In the genomic region with DNA sequence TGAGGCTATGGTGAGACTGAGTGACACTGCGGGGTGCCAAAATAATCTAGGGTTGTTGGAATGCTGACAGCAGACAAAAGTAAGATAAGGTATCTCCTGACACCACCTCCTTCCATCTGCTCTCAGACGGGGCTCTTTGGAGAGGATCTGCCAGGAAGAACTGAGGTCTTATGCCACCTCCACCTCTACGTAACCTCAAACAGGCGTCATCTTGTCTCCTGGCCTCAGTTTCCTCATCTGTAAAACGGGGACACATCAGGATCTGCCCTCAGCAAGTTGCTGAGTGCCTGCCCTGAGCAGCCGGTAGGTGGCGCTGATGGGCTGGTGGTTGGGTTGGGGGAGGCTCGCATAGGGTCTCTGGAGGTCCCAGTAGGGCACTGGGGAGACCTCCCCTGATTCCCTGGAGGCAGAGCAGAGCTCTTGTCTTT, we compare ENCODE assay signal across 9 cellular contexts. TPM values are rescaled to one million over a fixed set of nuclear protein-coding genes. Genes with fewer than 3 reads are reported as not detected.
A peak's percentile ranks its signal among the peaks of the same experiment; 100 is the strongest.
DNase-seq lines count a peak whose midpoint lies in the region; ATAC-seq, FAIRE-seq and TF ChIP-seq lines count a peak whose summit lies in the region.
"Had no signal": no experiment of that assay in that cellular context is flagged by ENCODE, and none has a peak within 500 bp of the region (broad histone marks: within the 10 kb centered on the region; RNA-seq: fewer than 3 reads in every experiment).

No MANE protein-coding gene starts in this region.

- H3K27ac Mint-ChIP-seq in memory B cell = no peak overlapping the region

- POLR2A ChIA-PET in K562 (lab: Yijun Ruan, JAX) = interaction anchor here (0.6 kb wide), 1 partner anchor 19 kb away, joined by 3 read pairs; no protein-coding TSS in a partner anchor

- no peak overlapping the region for H2AFZ ChIP-seq in K562 (ENCODE audit: low read depth, low read length)

- in situ Hi-C loops in SK-MEL-5 (cut with HindIII; ENCODE audit: low pct_unique_long_range_greater_than_20kb, low sequenced_read_pairs) (no loop called here), K562 (cut with MboI) (loop anchor here (5.0 kb wide), 1 partner anchor 350 kb away; the partner anchor contains the start of gene CCND1)

- DNase-seq in GM10266 (ENCODE audit: extremely low spot score) = peak; percentile 56
- DNase-seq in SK-MEL-5 (ENCODE audit: low read depth, low spot score) = peak; percentile 77
- DNase-seq in K562 (ENCODE audit: extremely low read depth in 1 of 4, low spot score in 3 of 4) = peak; percentile 66 to 80 (median 72)
- peak; percentile 48 to 67 for DNase-seq in memory B cell (ENCODE audit: low spot score in 2 of 2)
- no peak for DNase-seq in SKM-1 treated with dmso at 0.1 percent for 144 hours (lab: John Stamatoyannopoulos, UW; ENCODE audit: unreplicated experiment)
- no peak for DNase-seq in DMS79 treated with DMSO at 0.1 percent for 48 hours (lab: John Stamatoyannopoulos, UW)
- DNase-seq in NCI-H146 treated with DMSO at 0.1 percent for 48 hours (lab: John Stamatoyannopoulos, UW; ENCODE audit: unreplicated experiment) = no peak
- DNase-seq in NCI-H146 (lab: John Stamatoyannopoulos, UW) = no peak

- H3K4me1 Mint-ChIP-seq in memory B cell = peaks cover 33% of the 10 kb centered on the region

- peak; percentile 65 for FAIRE-seq in K562 (lab: Jason Lieb, UNC)

- no peaks in the 10 kb centered on the region; the same call in 1 of the 2 replicates for H4K20me1 ChIP-seq in K562 (replicated peaks; ENCODE audit: control insufficient read depth, insufficient read depth, low read length)

- H3K4me1 ChIP-seq in K562 (replicated peaks in 1 of 2; ENCODE audit: control insufficient read depth in 2 of 2, insufficient read depth in 2 of 2, low read length in 2 of 2) = peaks cover 35 to 46% of the 10 kb centered on the region in 2 experiments

- no peaks in the 10 kb centered on the region for H3K27me3 Mint-ChIP-seq in memory B cell

- no peak overlapping the region for H3K4me2 ChIP-seq in K562 (ENCODE audit: insufficient read depth, low read length)

- peak; percentile 75 for TF ChIP-seq CTCF in GM10266 (IDR thresholded peaks at IDR 0.05; ENCODE audit: control insufficient read depth, insufficient read depth, low read depth, missing control alignments)
- TF ChIP-seq CTCF in K562 (IDR thresholded peaks at IDR 0.05 in 2 of 3, conservative IDR thresholded peaks at IDR 0.05 in 1 of 3; ENCODE audit: insufficient read depth in 2 of 3, low read depth in 1 of 3, low read length in 3 of 3) = peak; percentile 82 to 97 (median 82)

- no peak for TF ChIP-seq POLR2A in K562 (conservative IDR thresholded peaks at IDR 0.05)

- ATAC-seq in K562 (no peak), memory B cell (ENCODE audit: low read depth) (no peak)

- CTCF ChIA-PET in K562 (lab: Yijun Ruan, JAX; ENCODE audit: low intra/inter-chr PET ratio) = interaction anchor here (1.2 to 2.0 kb wide), 2 partner anchors 191 to 351 kb away, joined by 3 to 11 read pairs; no protein-coding TSS in a partner anchor

- H3K27ac ChIP-seq in K562 (ENCODE audit: extremely low read depth, low read depth, low read length) = no peak overlapping the region

- TF ChIP-seq RAD21 in K562 (CRISPR knock-in tag; conservative IDR thresholded peaks at IDR 0.05 in 1 of 2, IDR thresholded peaks at IDR 0.05 in 1 of 2) = peak; percentile 72 to 90

- no peak overlapping the region for H3K4me3 ChIP-seq in K562

- peaks cover 34% of the 10 kb centered on the region for H3K79me2 ChIP-seq in K562 (ENCODE audit: control insufficient read depth, insufficient read depth, low read length)

- WGBS in K562 (ENCODE audit: insufficient coverage, low coverage, missing lambda C conversion rate) = 3% methylated on average over 8 of the region's 8 CpGs

- H3K4me3 Mint-ChIP-seq in memory B cell = no peak overlapping the region

- BruUV-seq in K562 (replicated peaks; lab: Mats Ljungman, UMichigan) = no TSS peak

- peaks cover 3 to 7% of the 10 kb centered on the region in 2 experiments; a peak in 1 of 5 replicates for H3K27me3 ChIP-seq in K562 (ENCODE audit: control insufficient read depth in 2 of 2, insufficient read depth in 2 of 2, low read length in 2 of 2)

- no peak for TF ChIP-seq EP300 in K562 (IDR thresholded peaks at IDR 0.05; ENCODE audit: low read length)

- no peak overlapping the region for H3K9ac ChIP-seq in K562 (ENCODE audit: insufficient read depth in 1 of 2, low read depth in 2 of 2, low read length in 2 of 2)

- no peaks in the 10 kb centered on the region for H3K9me1 ChIP-seq in K562 (ENCODE audit: control insufficient read depth, insufficient read depth, low read length)

- H3K9me3 ChIP-seq in K562 (replicated peaks; ENCODE audit: control insufficient read depth, insufficient read depth, low read depth, low read length) = no peaks in the 10 kb centered on the region; the same call in 1 of the 2 replicates

- H3K36me3 Mint-ChIP-seq in memory B cell = no peaks in the 10 kb centered on the region

- intact Hi-C loops in K562 (cut with micrococcal nuclease) = loop anchor here (2.0 to 10.0 kb wide), 4 partner anchors 73 to 351 kb away; no protein-coding TSS in a partner anchor

- no peaks in the 10 kb centered on the region for H3K9me3 Mint-ChIP-seq in memory B cell

- H3K36me3 ChIP-seq in K562 (ENCODE audit: control insufficient read depth, insufficient read depth, low read length) = peaks cover 11% of the 10 kb centered on the region; the same call in 2 of the 3 replicates

TF ChIP-seq in K562, 482 proteins besides CTCF, POLR2A, EP300 and RAD21 (continues in another document):
- TF ChIP-seq, protein P1, sequence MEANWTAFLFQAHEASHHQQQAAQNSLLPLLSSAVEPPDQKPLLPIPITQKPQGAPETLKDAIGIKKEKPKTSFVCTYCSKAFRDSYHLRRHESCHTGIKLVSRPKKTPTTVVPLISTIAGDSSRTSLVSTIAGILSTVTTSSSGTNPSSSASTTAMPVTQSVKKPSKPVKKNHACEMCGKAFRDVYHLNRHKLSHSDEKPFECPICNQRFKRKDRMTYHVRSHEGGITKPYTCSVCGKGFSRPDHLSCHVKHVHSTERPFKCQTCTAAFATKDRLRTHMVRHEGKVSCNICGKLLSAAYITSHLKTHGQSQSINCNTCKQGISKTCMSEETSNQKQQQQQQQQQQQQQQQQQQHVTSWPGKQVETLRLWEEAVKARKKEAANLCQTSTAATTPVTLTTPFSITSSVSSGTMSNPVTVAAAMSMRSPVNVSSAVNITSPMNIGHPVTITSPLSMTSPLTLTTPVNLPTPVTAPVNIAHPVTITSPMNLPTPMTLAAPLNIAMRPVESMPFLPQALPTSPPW (CRISPR knock-in tag; IDR thresholded peaks at IDR 0.05) = no peak
- TF ChIP-seq ZNF764 (CRISPR knock-in tag; IDR thresholded peaks at IDR 0.05; ENCODE audit: low read depth) (no peak), GATAD2A (IDR thresholded peaks at IDR 0.05) (0 out of 2 replicates have a peak, but pooled peaks have one; percentile 33), RBM25 (IDR thresholded peaks at IDR 0.05; ENCODE audit: low read depth, low read length, severe bottlenecking) (peak; percentile 98), FOXK1 (CRISPR knock-in tag; IDR thresholded peaks at IDR 0.05; ENCODE audit: borderline replicate concordance) (peak; percentile 61; the same call in 1 of the 2 replicates), HDGF (IDR thresholded peaks at IDR 0.05) (no peak), ZBTB33 (CRISPR knock-in tag; IDR thresholded peaks at IDR 0.05) (0 out of 2 replicates have a peak, but pooled peaks have one; percentile 15), MAFK (IDR thresholded peaks at IDR 0.05; ENCODE audit: low read length) (0 out of 2 replicates have a peak, but pooled peaks have one; percentile 7), ZSCAN29 (IDR thresholded peaks at IDR 0.05) (no peak), MAZ (CRISPR knock-in tag; conservative IDR thresholded peaks at IDR 0.05 in 1 of 2, IDR thresholded peaks at IDR 0.05 in 1 of 2) (0 out of 4 replicates have a peak, but pooled peaks of 1 of the 2 experiments have one; percentile 14), KAT7 (CRISPR knock-in tag; IDR thresholded peaks at IDR 0.05; ENCODE audit: borderline replicate concordance) (no peak), FOXK2 (conservative IDR thresholded peaks at IDR 0.05 in 1 of 2, IDR thresholded peaks at IDR 0.05 in 1 of 2; ENCODE audit: low read depth in 2 of 2) (no peak), SMC3 (conservative IDR thresholded peaks at IDR 0.05; ENCODE audit: insufficient read depth, low read depth, low read length) (peak; percentile 81)

RNA-seq across cellular contexts. Expression of gene MYEOV, which starts 1.7 kb away (rescaled TPM):
- total RNA-seq in SK-MEL-5 (2014; rRNA removed; shearing (Covaris generic)) = 0.11 TPM in 1 of 2 replicates, not detected in the other
- 0.94 and 1.2 TPM in 2 replicates for polyA plus RNA-seq in SK-MEL-5 (2015; cell fraction: cytosol; rRNA removed)
- polyA plus RNA-seq in SK-MEL-5 (2015; cell fraction: nucleus; rRNA removed) = 0.49 and 1.1 TPM in 2 replicates
- 153 and 334 TPM in 2 replicates for total RNA-seq in K562 (2011; cell fraction: chromatin; rRNA removed; ENCODE audit: low replicate concordance)
- total RNA-seq in K562 (2011; cell fraction: nucleolus; rRNA removed) = 281 and 292 TPM in 2 replicates
- 180 and 211 TPM in 2 replicates for total RNA-seq in K562 (2011; cell fraction: nucleoplasm; rRNA removed)
- total RNA-seq in K562 (2014; rRNA removed) (29.5 and 33.6 TPM in 2 replicates), K562 (2014; rRNA removed; fragmentation: Illumina TruSeq; extraction: Trizol) (29.7 and 32.2 TPM in 2 replicates), K562 (2015; rRNA removed; fragmentation: Illumina TruSeq; extraction: Trizol) (26.1 and 28.1 TPM in 2 replicates), K562 (2021) (77.7 and 92.3 TPM in 2 replicates)
- polyA plus RNA-seq in K562 (2011; rRNA removed) (133 TPM in 2 replicates), K562 (2014; fragmentation: Illumina TruSeq; extraction: Trizol) (68.2 and 86.9 TPM in 2 replicates), K562 (2014; fragmentation: Nextera tagmentation; extraction: Ambion mirVana) (10 to 100 TPM; 10.2 to 11.5 TPM), K562 (2014; rRNA removed) (80.9 and 87.6 TPM in 2 replicates)
- 96.6 and 154 TPM in 2 replicates for polyA plus RNA-seq in K562 (2011; cell fraction: cytosol; rRNA removed)
- 301 and 457 TPM in 2 replicates for polyA plus RNA-seq in K562 (2011; cell fraction: nucleus; rRNA removed)
- polyA plus RNA-seq in K562 (2012) = 69.0 and 89.1 TPM in 2 replicates
- polyA minus RNA-seq in K562 (2011; rRNA and poly(A)+ RNA removed) = 48.1 and 73.1 TPM in 2 replicates
- 38.3 and 45.9 TPM in 2 replicates for polyA minus RNA-seq in K562 (2011; cell fraction: cytosol; rRNA and poly(A)+ RNA removed)
- polyA minus RNA-seq in K562 (2011; cell fraction: nucleus; rRNA and poly(A)+ RNA removed) = 87.9 and 158 TPM in 2 replicates
- total RNA-seq: myocyte had no signal

Comparison
In these comparisons a context has a peak if more than half of its experiments do, and no peak if none do; other contexts are left out.
1. DNase-seq: peak in GM10266 (single experiment), SK-MEL-5 (single experiment), K562 (4 of 4) and memory B cell (2 of 2); none in SKM-1 treated with dmso at 0.1 percent for 144 hours (single experiment), DMS79 treated with DMSO at 0.1 percent for 48 hours (single experiment), NCI-H146 treated with DMSO at 0.1 percent for 48 hours (single experiment) and NCI-H146 (single experiment).
2. RNA of gene MYEOV, which starts 1.7 kb away (total RNA-seq): 26.1 to 334 TPM in K562; 0.11 TPM in SK-MEL-5; every median in the first group is over 10 times any median in the second.